In the genomic region with DNA sequence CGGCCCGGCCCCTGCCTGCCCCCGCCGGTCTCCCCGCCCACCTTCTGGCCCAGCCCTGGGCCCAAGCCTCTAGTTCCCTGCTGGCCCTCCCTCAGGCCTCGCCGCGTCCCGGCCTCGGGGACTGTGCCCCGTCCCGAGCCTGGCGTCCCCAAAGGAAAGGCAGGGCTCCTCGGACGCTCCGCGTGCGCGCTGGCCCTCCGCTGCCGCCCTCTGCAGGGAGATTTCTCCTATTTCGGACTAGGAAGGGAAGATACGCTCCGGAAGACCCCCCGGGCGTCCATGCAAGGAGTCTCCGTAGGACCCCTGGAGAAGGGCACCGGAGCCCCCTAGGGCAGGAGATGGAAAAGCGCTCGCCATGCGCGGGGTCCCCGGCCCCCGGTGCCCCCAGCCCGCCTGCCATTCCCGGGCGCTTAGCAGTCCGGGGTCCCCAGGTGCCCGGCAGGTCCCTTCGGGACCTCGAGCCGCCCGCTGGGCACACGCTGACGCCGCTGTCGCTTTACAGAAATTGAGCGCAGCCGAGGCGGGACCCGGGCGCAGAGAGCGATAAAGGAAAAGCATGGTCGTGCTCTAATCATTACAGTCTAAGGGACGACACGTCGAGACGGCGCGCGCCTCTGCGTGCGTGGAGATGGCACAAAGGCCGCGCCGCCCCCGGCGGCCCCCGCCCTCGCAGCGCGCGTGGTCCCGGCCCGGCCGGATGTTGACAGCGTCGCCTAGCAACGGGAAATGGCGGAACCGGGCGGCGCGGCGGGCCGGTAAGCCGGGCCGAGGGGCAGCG, we compare ENCODE assay signal across 8 cellular contexts. TPM values are rescaled to one million over a fixed set of nuclear protein-coding genes. Genes with fewer than 3 reads are reported as not detected.
DNase-seq lines count a peak whose midpoint lies in the region; ATAC-seq lines count a peak whose summit lies in the region.

Gene CCDC40, plus strand, starts transcription at position 706 of the 778 bp plus-strand sequence. Its CDS starts 21 bp downstream, at position 727.

- no peaks in the 10 kb centered on the region for H3K36me3 Mint-ChIP-seq in activated CD8-positive, alpha-beta T cell treated with anti-CD3 and anti-CD28 coated beads, Interleukin-2, amount 10 ng/mL, durations not matched to agents 7 days and 5 days (ENCODE audit: low read depth)

- H3K9me3 Mint-ChIP-seq in activated CD8-positive, alpha-beta T cell treated with anti-CD3 and anti-CD28 coated beads, Interleukin-2, amount 10 ng/mL, durations not matched to agents 7 days and 5 days (ENCODE audit: insufficient read depth), result no peaks in the 10 kb centered on the region

- peak within 1 kb of the TSS; percentile 70 for H3K27ac Mint-ChIP-seq in activated CD8-positive, alpha-beta T cell treated with anti-CD3 and anti-CD28 coated beads, Interleukin-2, amount 10 ng/mL, durations not matched to agents 7 days and 5 days

- H3K9me3 ChIP-seq in ES-I3 (ENCODE audit: control insufficient read depth, insufficient read depth, low read length), result no peaks in the 10 kb centered on the region

- H3K36me3 ChIP-seq in ES-I3 (ENCODE audit: insufficient read depth, low read length), result no peaks in the 10 kb centered on the region

- peak within 1 kb of the TSS; percentile 98 for H3K9ac ChIP-seq in ES-I3 (ENCODE audit: low read depth, low read length)

- POLR2A ChIA-PET in activated CD8-positive, alpha-beta T cell treated with anti-CD3 and anti-CD28 coated beads, Interleukin-2, amount 10 ng/mL, durations not matched to agents 7 days and 5 days (lab: Charles Lee), result no interaction called here

- H3K4me3 Mint-ChIP-seq in activated CD8-positive, alpha-beta T cell treated with anti-CD3 and anti-CD28 coated beads, Interleukin-2, amount 10 ng/mL, durations not matched to agents 7 days and 5 days, result peak within 1 kb of the TSS; percentile 78

- H3K27me3 Mint-ChIP-seq in activated CD8-positive, alpha-beta T cell treated with anti-CD3 and anti-CD28 coated beads, Interleukin-2, amount 10 ng/mL, durations not matched to agents 7 days and 5 days (ENCODE audit: low read depth), result peaks cover 33% of the 10 kb centered on the region

- ATAC-seq in HG03280 (IDR thresholded peaks at IDR 0.05; ENCODE audit: unreplicated experiment) (peak; percentile 69), GM21447 (IDR thresholded peaks at IDR 0.05; ENCODE audit: unreplicated experiment) (no peak)
- ATAC-seq in activated CD8-positive, alpha-beta T cell treated with anti-CD3 and anti-CD28 coated beads, Interleukin-2, amount 10 ng/mL, durations not matched to agents 7 days and 5 days, result peak; percentile 84

- H3K4me1 ChIP-seq in ES-I3 (ENCODE audit: insufficient read depth, low read length), result no peaks in the 10 kb centered on the region

- DNase-seq in NCI-H748 (lab: John Stamatoyannopoulos, UW; ENCODE audit: unreplicated experiment), result peak; percentile 85
- DNase-seq in activated CD8-positive, alpha-beta T cell treated with anti-CD3 and anti-CD28 coated beads, Interleukin-2, amount 10 ng/mL, durations not matched to agents 7 days and 5 days, result peak; percentile 80
- peak; percentile 70 for DNase-seq in effector CD8-positive, alpha-beta T cell (lab: John Stamatoyannopoulos, UW)
- DNase-seq in lung microvascular endothelial cell (ENCODE audit: low read depth in 2 of 2), result peak; percentile 76 to 91
- DNase-seq in stimulated activated CD4-positive, alpha-beta T cell treated with anti-CD3 and anti-CD28 coated beads, TNF-alpha, amount 100 ng/mL, for 24 hours (ENCODE audit: low read depth in 3 of 3), result peak; percentile 34 to 68 (median 49)

- CTCF ChIA-PET in activated CD8-positive, alpha-beta T cell treated with anti-CD3 and anti-CD28 coated beads, Interleukin-2, amount 10 ng/mL, durations not matched to agents 7 days and 5 days (lab: Charles Lee), result no interaction called here

- peaks cover 14% of the 10 kb centered on the region for H3K4me1 Mint-ChIP-seq in activated CD8-positive, alpha-beta T cell treated with anti-CD3 and anti-CD28 coated beads, Interleukin-2, amount 10 ng/mL, durations not matched to agents 7 days and 5 days (ENCODE audit: low read depth)

RNA-seq across cellular contexts. Expression of gene CCDC40, which starts in this region (rescaled TPM):
- not detected for total RNA-seq in activated CD8-positive, alpha-beta T cell treated with anti-CD3 and anti-CD28 coated beads, Interleukin-2, amount 10 ng/mL, durations not matched to agents 7 days and 5 days
- 0.87 and 4.0 TPM in 2 replicates for total RNA-seq in lung microvascular endothelial cell

Comparison
In these comparisons a context has a peak if more than half of its experiments do, and no peak if none do; other contexts are left out.
1. Peak in DNase-seq and ATAC-seq in activated CD8-positive, alpha-beta T cell treated with anti-CD3 and anti-CD28 coated beads, Interleukin-2, amount 10 ng/mL, durations not matched to agents 7 days and 5 days; RNA of the gene not detected or under 1 TPM.